ENCODE assay signal across 8 cellular contexts in genomic region chr11:64688534-64688982, GRCh38. TPM values are rescaled to one million over a fixed set of nuclear protein-coding genes. Genes with fewer than 3 reads are reported as not detected.
DNase-seq lines count a peak whose midpoint lies in the region.

No MANE protein-coding gene starts in this region.

- H2AK5ac ChIP-seq in mesenchymal stem cell (ENCODE audit: low read length, severe bottlenecking) = no peak overlapping the region

- no peak overlapping the region for H2BK5ac ChIP-seq in mesenchymal stem cell (ENCODE audit: low read depth, low read length, poor library complexity, severe bottlenecking)

- H3K14ac ChIP-seq in mesenchymal stem cell (ENCODE audit: low read length in 2 of 2) = no peak overlapping the region

- H3K36me3 ChIP-seq in HUES48 (ENCODE audit: control insufficient read depth, insufficient read depth, low read length) (no peaks in the 10 kb centered on the region), mesenchymal stem cell (ENCODE audit: control insufficient read depth in 1 of 2, insufficient read depth in 2 of 2, low read depth in 1 of 2, low read length in 2 of 2) (no peaks in the 10 kb centered on the region)
- H3K36me3 ChIP-seq in effector memory CD4-positive, alpha-beta T cell (ENCODE audit: control insufficient read depth, insufficient read depth, low read length) = no peaks in the 10 kb centered on the region

- H3K27me3 ChIP-seq in HUES48 (ENCODE audit: control insufficient read depth, insufficient read depth, low read length) (0 out of 2 replicates have a peak, but pooled peaks cover 6% of the 10 kb centered on the region), mesenchymal stem cell (ENCODE audit: control insufficient read depth in 1 of 2, insufficient read depth in 1 of 2, low read length in 2 of 2) (peaks cover 52 to 55% of the 10 kb centered on the region in 2 experiments)
- H3K27me3 ChIP-seq in effector memory CD4-positive, alpha-beta T cell (replicated peaks; ENCODE audit: control insufficient read depth, insufficient read depth, low read length, poor library complexity, severe bottlenecking) = no peaks in the 10 kb centered on the region

- H2BK120ac ChIP-seq in mesenchymal stem cell (ENCODE audit: low read depth, low read length) = no peak overlapping the region

- peak overlapping the region; percentile 66 for H2AFZ ChIP-seq in mesenchymal stem cell (ENCODE audit: low read depth, low read length)

- H4K91ac ChIP-seq in mesenchymal stem cell (ENCODE audit: low read length) = no peak overlapping the region

- H3K4me3 ChIP-seq in HUES48 (ENCODE audit: low read depth, low read length) (peak overlapping the region; percentile 81), mesenchymal stem cell (ENCODE audit: insufficient read depth in 1 of 2, low read depth in 1 of 2, low read length in 2 of 2) (peak overlapping the region in 1 of 2 experiments; percentile 76)
- H3K4me3 ChIP-seq in effector memory CD4-positive, alpha-beta T cell (ENCODE audit: insufficient read depth, low read depth, low read length, poor library complexity, severe bottlenecking) = peak overlapping the region; percentile 18

- DNase-seq in AG08396 (ENCODE audit: low spot score) (peak; percentile 91), GM19238 (ENCODE audit: insufficient read length, low spot score) (peak; percentile 87), NOMO-1 (lab: John Stamatoyannopoulos, UW; ENCODE audit: unreplicated experiment in 2 of 2) (peak; percentile 89 to 92), mesenchymal stem cell (peak; percentile 91)
- peak; percentile 98 for DNase-seq in activated CD8-positive, alpha-beta memory T cell treated with anti-CD3 and anti-CD28 coated beads for 24 hours
- peak; percentile 75 to 81 (median 76) for DNase-seq in effector memory CD4-positive, alpha-beta T cell
- peak; percentile 85 for DNase-seq in stimulated activated CD8-positive, alpha-beta memory T cell treated with anti-CD3 and anti-CD28 coated beads, Interleukin-12 subunit alpha, Interleukin-12 subunit beta, amount 100 ng/mL, for 1 hour (ENCODE audit: low read depth)

- no peak overlapping the region for H3K4ac ChIP-seq in mesenchymal stem cell (ENCODE audit: low read depth in 1 of 2, low read length in 2 of 2)

- peak overlapping the region; percentile 76 for H3K4me2 ChIP-seq in mesenchymal stem cell (ENCODE audit: low read length, poor library complexity, severe bottlenecking)

- WGBS in mesenchymal stem cell = 2% methylated on average over 10 of the region's 13 CpGs

- H3K9me3 ChIP-seq in HUES48 (ENCODE audit: control insufficient read depth, insufficient read depth, low read length) (no peaks in the 10 kb centered on the region), mesenchymal stem cell (ENCODE audit: control insufficient read depth, low read length) (no peaks in the 10 kb centered on the region)
- H3K9me3 ChIP-seq in effector memory CD4-positive, alpha-beta T cell (ENCODE audit: control insufficient read depth, low read length) = no peaks in the 10 kb centered on the region

- H2BK12ac ChIP-seq in mesenchymal stem cell (ENCODE audit: low read length in 2 of 2) = no peak overlapping the region

- no peak overlapping the region for H3K18ac ChIP-seq in mesenchymal stem cell (ENCODE audit: low read depth in 1 of 2, low read length in 2 of 2)

- H3K79me1 ChIP-seq in mesenchymal stem cell (replicated peaks; ENCODE audit: low read length, poor library complexity, severe bottlenecking) = no peaks in the 10 kb centered on the region

- H3K27ac ChIP-seq in HUES48 (ENCODE audit: low read depth, low read length) (no peak overlapping the region), mesenchymal stem cell (ENCODE audit: low read length, poor library complexity, severe bottlenecking) (no peak overlapping the region)
- no peak overlapping the region for H3K27ac ChIP-seq in effector memory CD4-positive, alpha-beta T cell (ENCODE audit: insufficient read depth, low read length, poor library complexity, severe bottlenecking)

- H3K4me1 ChIP-seq in HUES48 (ENCODE audit: control insufficient read depth, insufficient read depth, low read length) = peaks cover 4% of the 10 kb centered on the region
- peaks cover 8% of the 10 kb centered on the region for H3K4me1 ChIP-seq in effector memory CD4-positive, alpha-beta T cell (ENCODE audit: control insufficient read depth, insufficient read depth, low read length, poor library complexity, severe bottlenecking)
- peaks cover 3% of the 10 kb centered on the region for H3K4me1 ChIP-seq in mesenchymal stem cell (ENCODE audit: control insufficient read depth, insufficient read depth, low read depth, low read length)

- no peak overlapping the region for H2BK15ac ChIP-seq in mesenchymal stem cell (ENCODE audit: low read depth, poor library complexity, severe bottlenecking)

- no peak overlapping the region for H4K8ac ChIP-seq in mesenchymal stem cell (ENCODE audit: low read length)

- H3K9ac ChIP-seq in HUES48 (ENCODE audit: low read depth, low read length) = no peak overlapping the region
- H3K9ac ChIP-seq in mesenchymal stem cell (ENCODE audit: low read length) = peak overlapping the region; percentile 31

- H3K23ac ChIP-seq in mesenchymal stem cell (ENCODE audit: low read length in 2 of 2) = no peak overlapping the region

RNA-seq across cellular contexts. Expression of gene NRXN2, which starts 34.4 kb away (rescaled TPM):
- 0.06 TPM for polyA plus RNA-seq in mesenchymal stem cell (2013, experiment 1 of 2)
- 0.15 TPM for polyA plus RNA-seq in mesenchymal stem cell (2013, experiment 2 of 2)

RNA-seq across cellular contexts. Expression of gene RASGRP2, which starts 55.4 kb away (rescaled TPM):
- polyA plus RNA-seq in mesenchymal stem cell (2013, experiment 1 of 2) = 0.70 TPM
- polyA plus RNA-seq in mesenchymal stem cell (2013, experiment 2 of 2) = 1.0 TPM
